ENCODE assay signal across 8 cellular contexts in genomic region chr5:173643964-173644363, GRCh38. TPM values are rescaled to one million over a fixed set of nuclear protein-coding genes. Genes with fewer than 3 reads are reported as not detected.
DNase-seq lines count a peak whose midpoint lies in the region; ATAC-seq and TF ChIP-seq lines count a peak whose summit lies in the region.

No MANE protein-coding gene starts in this region.

- peak; percentile 66 for ATAC-seq in GM21367 (IDR thresholded peaks at IDR 0.05; ENCODE audit: unreplicated experiment)

- H3K4me3 Mint-ChIP-seq in CD14-positive monocyte, result no peak overlapping the region

- peaks cover 10% of the 10 kb centered on the region for H3K4me1 Mint-ChIP-seq in CD14-positive monocyte

- intact Hi-C loops in CD14-positive monocyte (cut with micrococcal nuclease), result no loop called here

- peak; percentile 88 for DNase-seq in COR-L47 (lab: John Stamatoyannopoulos, UW)
- DNase-seq in NAMALWA (ENCODE audit: low spot score), result peak; percentile 75
- peak; percentile 51 for DNase-seq in astrocyte of the hippocampus (ENCODE audit: low read depth, low spot score)
- DNase-seq in putamen (ENCODE audit: low spot score), result peak; percentile 86
- no peak for DNase-seq in central memory CD4-positive, alpha-beta T cell
- DNase-seq in CD14-positive monocyte (ENCODE audit: low spot score), result no peak
- no peak for DNase-seq in stimulated activated CD4-positive, alpha-beta T cell treated with anti-CD3 and anti-CD28 coated beads, Interleukin-4, amount 100 ng/mL, for 24 hours

- no peaks in the 10 kb centered on the region for H3K36me3 Mint-ChIP-seq in CD14-positive monocyte

- peaks cover 0 to 7% (median 3%) of the 10 kb centered on the region in 3 donors for H3K27me3 Mint-ChIP-seq in CD14-positive monocyte (ENCODE audit: low read depth in 3 of 3)

- peak overlapping the region in 1 of 7 donors; percentile 30 for H3K27ac Mint-ChIP-seq in CD14-positive monocyte

- TF ChIP-seq CTCF in CD14-positive monocyte (IDR thresholded peaks at IDR 0.05), result no peak

- H3K9me3 Mint-ChIP-seq in CD14-positive monocyte, result no peaks in the 10 kb centered on the region

RNA-seq across cellular contexts. Expression of gene BOD1, which starts 27.5 kb away (rescaled TPM):
- 1 to 10 TPM; 4.5 to 5.8 TPM for polyA plus RNA-seq in CD14-positive monocyte

Comparison
In these comparisons a context has a peak if more than half of its experiments do, and no peak if none do; other contexts are left out.
1. DNase-seq: peak in COR-L47 (single experiment), NAMALWA (single experiment), astrocyte of the hippocampus (single experiment) and putamen (single experiment); none in central memory CD4-positive, alpha-beta T cell (single experiment), CD14-positive monocyte (single experiment) and stimulated activated CD4-positive, alpha-beta T cell treated with anti-CD3 and anti-CD28 coated beads, Interleukin-4, amount 100 ng/mL, for 24 hours (single experiment).